ENCODE assay signal across 10 cellular contexts in the genomic region with DNA sequence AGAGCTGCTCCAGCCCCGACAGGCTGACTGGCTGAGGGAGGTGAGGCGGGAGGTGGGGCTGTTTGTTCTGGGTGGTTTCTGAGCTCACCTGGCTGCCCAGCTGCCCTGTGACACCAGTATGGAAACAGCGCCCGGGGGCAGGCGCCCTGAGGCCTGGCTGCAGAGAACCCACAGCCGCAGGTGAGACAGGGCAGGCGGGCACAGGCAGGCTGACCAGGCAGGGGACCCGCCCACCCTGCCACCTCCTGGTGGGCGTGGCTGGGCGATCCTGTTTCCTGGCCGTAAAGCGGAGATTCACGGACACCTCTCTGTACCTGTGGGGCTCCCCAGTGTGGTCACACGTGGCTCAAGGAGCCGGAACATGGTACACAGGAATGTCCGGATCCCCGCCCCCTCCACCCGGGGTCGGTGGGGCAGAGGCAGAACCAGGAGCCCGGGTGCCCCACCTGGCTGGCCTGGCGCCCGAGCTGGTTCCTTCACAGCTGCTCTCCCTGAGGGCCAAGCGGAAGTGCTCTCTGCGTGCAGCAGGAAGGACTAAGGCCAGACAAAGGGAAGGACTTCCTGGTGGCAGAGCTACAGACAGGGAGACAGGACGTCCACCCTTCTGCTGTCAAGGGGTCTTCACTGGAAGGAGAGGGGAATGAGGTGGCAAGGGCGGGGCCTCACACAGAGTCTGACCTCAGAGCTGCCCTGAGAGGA. TPM values are rescaled to one million over a fixed set of nuclear protein-coding genes. Genes with fewer than 3 reads are reported as not detected.
DNase-seq lines count a peak whose midpoint lies in the region; ATAC-seq and TF ChIP-seq lines count a peak whose summit lies in the region.
"Had no signal": no experiment of that assay in that cellular context is flagged by ENCODE, and none has a peak within 500 bp of the region (broad histone marks: within the 10 kb centered on the region; RNA-seq: fewer than 3 reads in every experiment).

No MANE protein-coding gene starts in this region.

- intact Hi-C loops in spleen (cut with DNase I; ENCODE audit: low total_unique reads) (no loop called here), aorta (cut with DNase I) (no loop called here), testis (cut with DNase I; ENCODE audit: low total_unique reads) (no loop called here)

- H3K36me3 Mint-ChIP-seq in effector memory CD8-positive, alpha-beta T cell (ENCODE audit: insufficient read depth): no peaks in the 10 kb centered on the region
- H3K36me3 Mint-ChIP-seq in chondrocyte (ENCODE audit: low read depth): no peaks in the 10 kb centered on the region
- H3K36me3 Mint-ChIP-seq: activated naive CD8-positive, alpha-beta T cell had no signal

- TF ChIP-seq POLR2A in spleen (IDR thresholded peaks at IDR 0.05): no peak
- TF ChIP-seq POLR2A in testis (IDR thresholded peaks at IDR 0.05): no peak

- peaks cover 8% of the 10 kb centered on the region for H3K79me2 ChIP-seq in MM.1S (ENCODE audit: low read length)

- H3F3A ChIP-seq in MM.1S (ENCODE audit: insufficient read depth, low read length): peaks cover 9% of the 10 kb centered on the region; the same call in 1 of the 2 replicates

- DNase-seq in MM.1S (peak; percentile 91), kidney epithelial cell (ENCODE audit: low read depth) (peak; percentile 34), spleen (no peak), aorta (no peak), testis (no peak), chondrocyte (ENCODE audit: low spot score) (no peak)
- no peak for DNase-seq in effector memory CD8-positive, alpha-beta T cell

- no peaks in the 10 kb centered on the region for H3K36me3 ChIP-seq in MM.1S (replicated peaks; ENCODE audit: insufficient read depth, low read length)
- H3K36me3 ChIP-seq in kidney epithelial cell (ENCODE audit: control insufficient read depth, insufficient read depth, low read length): no peaks in the 10 kb centered on the region
- peaks cover 0 to 11% (median 0%) of the 10 kb centered on the region in 6 donors for H3K36me3 ChIP-seq in spleen
- H3K36me3 ChIP-seq in aorta (ENCODE audit: control insufficient read depth in 1 of 2, insufficient read depth in 2 of 2, low read length in 1 of 2): no peaks in the 10 kb centered on the region
- H3K36me3 ChIP-seq in testis (ENCODE audit: low read depth, missing control alignments): no peaks in the 10 kb centered on the region

- H3K9me3 ChIP-seq in MM.1S (replicated peaks; ENCODE audit: insufficient read depth, low read length): no peaks in the 10 kb centered on the region
- no peaks in the 10 kb centered on the region for H3K9me3 ChIP-seq in spleen
- H3K9me3 ChIP-seq in aorta (ENCODE audit: control insufficient read depth, low read length): no peaks in the 10 kb centered on the region
- H3K9me3 ChIP-seq in testis: no peaks in the 10 kb centered on the region

- no peaks in the 10 kb centered on the region for H3K27me3 Mint-ChIP-seq in effector memory CD8-positive, alpha-beta T cell
- H3K27me3 Mint-ChIP-seq in chondrocyte (ENCODE audit: low read depth): no peaks in the 10 kb centered on the region
- H3K27me3 Mint-ChIP-seq: activated naive CD8-positive, alpha-beta T cell had no signal

- peak overlapping the region in 1 of 2 donors; percentile 38 for H3K27ac Mint-ChIP-seq in effector memory CD8-positive, alpha-beta T cell
- H3K27ac Mint-ChIP-seq in chondrocyte (ENCODE audit: unreplicated experiment): no peak overlapping the region
- H3K27ac Mint-ChIP-seq: activated naive CD8-positive, alpha-beta T cell had no signal

- H4K20me1 ChIP-seq in MM.1S (ENCODE audit: insufficient read depth, low read length): no peaks in the 10 kb centered on the region

- peak overlapping the region; percentile 43 for H3K4me3 ChIP-seq in MM.1S (ENCODE audit: low read length)
- H3K4me3 ChIP-seq in kidney epithelial cell (ENCODE audit: low read depth, low read length): no peak overlapping the region
- H3K4me3 ChIP-seq in spleen: peak overlapping the region in 5 of 8 donors; percentile 5 to 98 (median 78)
- H3K4me3 ChIP-seq in aorta (ENCODE audit: low read length in 2 of 2): no peak overlapping the region
- H3K4me3 ChIP-seq in testis: no peak overlapping the region

- peak overlapping the region; percentile 92 for H3K4me2 ChIP-seq in MM.1S (ENCODE audit: low read depth, low read length)

- H3K27ac ChIP-seq in MM.1S (ENCODE audit: low read length) (peak overlapping the region; percentile 66; the same call in 1 of the 2 replicates), VCaP (peak overlapping the region; percentile 93), spleen (peak overlapping the region; percentile 53 to 88 (median 82)), aorta (ENCODE audit: low read depth in 1 of 2, low read length in 2 of 2) (no peak overlapping the region), testis (no peak overlapping the region)

- H3K27me3 ChIP-seq in MM.1S (replicated peaks; ENCODE audit: insufficient read depth, low read length): no peaks in the 10 kb centered on the region
- H3K27me3 ChIP-seq in kidney epithelial cell (ENCODE audit: control insufficient read depth, insufficient read depth, low read length): no peaks in the 10 kb centered on the region
- no peaks in the 10 kb centered on the region for H3K27me3 ChIP-seq in spleen (replicated peaks in 1 of 7)
- H3K27me3 ChIP-seq in aorta (ENCODE audit: control insufficient read depth in 1 of 2, insufficient read depth in 2 of 2, low read length in 1 of 2): no peaks in the 10 kb centered on the region
- H3K27me3 ChIP-seq in testis: no peaks in the 10 kb centered on the region

- H3K4me1 Mint-ChIP-seq in effector memory CD8-positive, alpha-beta T cell (ENCODE audit: low read depth in 2 of 2): peaks cover 2 to 12% of the 10 kb centered on the region in 2 donors
- peaks cover 57% of the 10 kb centered on the region for H3K4me1 Mint-ChIP-seq in chondrocyte (ENCODE audit: low read depth)

- WGBS in spleen, 5 donors: 49 to 68% (median 62%) methylated on average over 13 to 26 of the region's 26 CpGs
- WGBS in aorta, 2 donors: 85% methylated on average over 26 of the region's 26 CpGs
- WGBS in testis, 2 donors: 81 to 97% methylated on average over 4 to 18 of the region's 26 CpGs

- H3K4me3 Mint-ChIP-seq in effector memory CD8-positive, alpha-beta T cell: no peak overlapping the region
- no peak overlapping the region for H3K4me3 Mint-ChIP-seq in chondrocyte (ENCODE audit: unreplicated experiment)
- H3K4me3 Mint-ChIP-seq: activated naive CD8-positive, alpha-beta T cell had no signal

- H3K9me3 Mint-ChIP-seq in effector memory CD8-positive, alpha-beta T cell: no peaks in the 10 kb centered on the region
- no peaks in the 10 kb centered on the region for H3K9me3 Mint-ChIP-seq in chondrocyte (ENCODE audit: low read depth)

- H3K9me2 ChIP-seq in MM.1S (replicated peaks; ENCODE audit: insufficient read depth, low read length): no peaks in the 10 kb centered on the region

- ATAC-seq in aorta (ENCODE audit: low FRiP score): no peak
- no peak for ATAC-seq in effector memory CD8-positive, alpha-beta T cell (replicated peaks)
- ATAC-seq: activated CD4-positive, CD25-positive, alpha-beta regulatory T cell treated with anti-CD3 and anti-CD28 coated beads, Interleukin-2, amount 50 U/mL, for 24 hours had no signal

- peak overlapping the region; percentile 45 for H3K9ac ChIP-seq in MM.1S (ENCODE audit: low read length)

- peaks cover 22% of the 10 kb centered on the region; the same call in 1 of the 2 replicates for H3K4me1 ChIP-seq in MM.1S (ENCODE audit: low read length)
- peaks cover 14 to 96% (median 76%) of the 10 kb centered on the region in 6 donors for H3K4me1 ChIP-seq in spleen
- no peaks in the 10 kb centered on the region for H3K4me1 ChIP-seq in aorta (ENCODE audit: control insufficient read depth in 1 of 2, insufficient read depth in 2 of 2, low read length in 2 of 2)
- H3K4me1 ChIP-seq in testis: peaks cover 10% of the 10 kb centered on the region

- peak overlapping the region; percentile 4 for H2AFZ ChIP-seq in MM.1S (ENCODE audit: low read length)

- TF ChIP-seq CTCF in MM.1S (IDR thresholded peaks at IDR 0.05; ENCODE audit: low read length) (no peak), VCaP (conservative IDR thresholded peaks at IDR 0.05) (no peak), kidney epithelial cell (IDR thresholded peaks at IDR 0.05; ENCODE audit: insufficient read depth, low read length, poor library complexity, severe bottlenecking) (no peak), spleen (IDR thresholded peaks at IDR 0.05 in 8 of 11, conservative IDR thresholded peaks at IDR 0.05 in 3 of 11) (no peak), testis (IDR thresholded peaks at IDR 0.05) (no peak), chondrocyte (IDR thresholded peaks at IDR 0.05) (no peak)

RNA-seq across cellular contexts. Expression of a gene that starts 3.9 kb away (rescaled TPM):
- total RNA-seq in kidney epithelial cell (13.5 and 14.7 TPM in 2 replicates), spleen (100 to 1,000 TPM in 3 of 7 donors, 10 to 100 TPM in 4; 36.3 to 182 (median 75.8) TPM), aorta (10 to 100 TPM; 41.7 to 70.3 TPM), testis (10 to 100 TPM; 29.4 to 39.4 TPM), chondrocyte (44.5 to 56.9 TPM (median 45.2 TPM) in 3 replicates)
- polyA plus RNA-seq in spleen (100 to 1,000 TPM in 2 of 3 donors, 10 to 100 TPM in 1; 74.1 to 361 (median 307) TPM), aorta (100 to 1,000 TPM in 1 of 2 donors, 10 to 100 TPM in 1; 57.7 to 346 TPM), testis (ENCODE audit: insufficient read depth, low read depth, low replicate concordance) (13.4 TPM)

RNA-seq across cellular contexts. Expression of a gene that starts 48.8 kb away (rescaled TPM):
- total RNA-seq in kidney epithelial cell: 84.3 and 109 TPM in 2 replicates
- 10 to 100 TPM; 47.3 to 95.7 (median 79.0) TPM for total RNA-seq in spleen
- 100 to 1,000 TPM in 1 of 3 donors, 10 to 100 TPM in 2; 51.4 to 126 (median 80.3) TPM for polyA plus RNA-seq in spleen
- 10 to 100 TPM; 56.4 to 77.9 TPM for total RNA-seq in aorta
- polyA plus RNA-seq in aorta: 100 to 1,000 TPM in 1 of 2 donors, 10 to 100 TPM in 1; 17.2 to 109 TPM
- 100 to 1,000 TPM; 142 to 185 TPM for total RNA-seq in testis
- polyA plus RNA-seq in testis (ENCODE audit: insufficient read depth, low read depth, low replicate concordance): 142 TPM
- total RNA-seq in chondrocyte: 74.8 to 94.4 TPM (median 80.4 TPM) in 3 replicates

Comparison
In these comparisons a context has a peak if more than half of its experiments do, and no peak if none do; other contexts are left out.
1. DNase-seq: peak in MM.1S (single experiment) and kidney epithelial cell (single experiment); none in spleen (single experiment), aorta (0 of 2), testis (single experiment), effector memory CD8-positive, alpha-beta T cell (0 of 3) and chondrocyte (single experiment).
2. H3K27ac ChIP-seq: peak in MM.1S (single experiment), VCaP (single experiment) and spleen (8 of 8); none in aorta (0 of 2) and testis (0 of 2).
3. H3K4me3 ChIP-seq: peak in MM.1S (single experiment) and spleen (5 of 8); none in kidney epithelial cell (single experiment), aorta (0 of 2) and testis (0 of 2).